12 cellular contexts compared by ENCODE assay signal in genomic region chr3:52021869-52022268, GRCh38. TPM values are rescaled to one million over a fixed set of nuclear protein-coding genes. Genes with fewer than 3 reads are reported as not detected.
DNase-seq lines count a peak whose midpoint lies in the region; ATAC-seq and TF ChIP-seq lines count a peak whose summit lies in the region.
"Had no signal": no experiment of that assay in that cellular context is flagged by ENCODE, and none has a peak within 500 bp of the region (broad histone marks: within the 10 kb centered on the region; RNA-seq: fewer than 3 reads in every experiment).

No MANE protein-coding gene starts in this region.

- H3K9me3 ChIP-seq in SJCRH30 (replicated peaks): no peaks in the 10 kb centered on the region
- H3K9me3 ChIP-seq in heart right ventricle: no peaks in the 10 kb centered on the region
- no peaks in the 10 kb centered on the region for H3K9me3 ChIP-seq in thoracic aorta

- DNase-seq in DMS 273 (lab: John Stamatoyannopoulos, UW; ENCODE audit: unreplicated experiment): peak; percentile 71
- no peak for DNase-seq in DMS 273 treated with DMSO at 0.1 percent for 48 hours (lab: John Stamatoyannopoulos, UW)
- peak; percentile 77 to 85 for DNase-seq in SJCRH30
- peak; percentile 75 to 80 for DNase-seq in heart right ventricle
- DNase-seq in thoracic aorta (ENCODE audit: low spot score): no peak
- DNase-seq in retina: no peak
- DNase-seq in GM19240 (ENCODE audit: insufficient read length, low spot score): no peak
- no peak for DNase-seq in natural killer cell treated with Interleukin-12 subunit alpha and Interleukin-12 subunit beta and Interleukin-15 and Interleukin-18, amount 100 ng/mL, for 72 hours (ENCODE audit: low spot score)
- DNase-seq: activated naive CD4-positive, alpha-beta T cell treated with Interleukin-2 at 50 U/mL for 16 hours; immature natural killer cell had no signal

- no peaks in the 10 kb centered on the region for H3K36me3 Mint-ChIP-seq in natural killer cell treated with Interleukin-12 subunit alpha and Interleukin-12 subunit beta and Interleukin-15 and Interleukin-18, amount 100 ng/mL, for 72 hours
- H3K36me3 Mint-ChIP-seq: immature natural killer cell had no signal

- peak; percentile 8 to 57 (median 34) for ATAC-seq in heart right ventricle
- no peak for ATAC-seq in thoracic aorta (ENCODE audit: insufficient number of reproducible peaks, low FRiP score, low read depth)
- no peak for ATAC-seq in natural killer cell treated with Interleukin-12 subunit alpha and Interleukin-12 subunit beta and Interleukin-15 and Interleukin-18, amount 100 ng/mL, for 72 hours

- H3K27me3 Mint-ChIP-seq in natural killer cell treated with Interleukin-12 subunit alpha and Interleukin-12 subunit beta and Interleukin-15 and Interleukin-18, amount 100 ng/mL, for 72 hours: no peaks in the 10 kb centered on the region

- no peak for TF ChIP-seq CTCF in heart right ventricle (IDR thresholded peaks at IDR 0.05)
- TF ChIP-seq CTCF in thoracic aorta (IDR thresholded peaks at IDR 0.05): no peak

- H3K9me3 Mint-ChIP-seq in natural killer cell treated with Interleukin-12 subunit alpha and Interleukin-12 subunit beta and Interleukin-15 and Interleukin-18, amount 100 ng/mL, for 72 hours: no peaks in the 10 kb centered on the region
- H3K9me3 Mint-ChIP-seq: immature natural killer cell had no signal

- no peaks in the 10 kb centered on the region for H3K36me3 ChIP-seq in SJCRH30
- no peaks in the 10 kb centered on the region for H3K36me3 ChIP-seq in heart right ventricle
- no peaks in the 10 kb centered on the region for H3K36me3 ChIP-seq in thoracic aorta

- no peak overlapping the region for H3K27ac ChIP-seq in SJCRH30
- H3K27ac ChIP-seq in heart right ventricle: peak overlapping the region; percentile 79 to 97 (median 92)
- peak overlapping the region; percentile 92 to 95 for H3K27ac ChIP-seq in thoracic aorta
- H3K27ac ChIP-seq: 22Rv1 had no signal

- H3K4me1 Mint-ChIP-seq in natural killer cell treated with Interleukin-12 subunit alpha and Interleukin-12 subunit beta and Interleukin-15 and Interleukin-18, amount 100 ng/mL, for 72 hours (ENCODE audit: low read depth in 2 of 2): peaks cover 0 to 7% of the 10 kb centered on the region in 2 donors

- H3K4me3 Mint-ChIP-seq in natural killer cell treated with Interleukin-12 subunit alpha and Interleukin-12 subunit beta and Interleukin-15 and Interleukin-18, amount 100 ng/mL, for 72 hours: no peak overlapping the region
- H3K4me3 Mint-ChIP-seq: immature natural killer cell had no signal

- intact Hi-C loops in heart right ventricle (cut with DNase I): loop anchor here in 1 of 10 donors (2.0 kb wide), 1 partner anchor 31 kb away; no protein-coding TSS in a partner anchor

- 15 to 28% methylated on average over 5 of the region's 5 CpGs for WGBS in heart right ventricle, 2 donors

- peaks cover 33% of the 10 kb centered on the region for H3K4me1 ChIP-seq in SJCRH30
- H3K4me1 ChIP-seq in heart right ventricle: peaks cover 62 to 97% (median 92%) of the 10 kb centered on the region in 9 donors
- peaks cover 52 to 96% of the 10 kb centered on the region in 2 donors for H3K4me1 ChIP-seq in thoracic aorta (ENCODE audit: control insufficient read depth in 1 of 2, low read depth in 2 of 2)

- H3K4me3 ChIP-seq in SJCRH30 (no peak overlapping the region), heart right ventricle (peak overlapping the region in 3 of 10 donors; percentile 47 to 58 (median 49)), thoracic aorta (no peak overlapping the region)

- no peak overlapping the region for H3K27ac Mint-ChIP-seq in natural killer cell treated with Interleukin-12 subunit alpha and Interleukin-12 subunit beta and Interleukin-15 and Interleukin-18, amount 100 ng/mL, for 72 hours
- H3K27ac Mint-ChIP-seq: progenitor cell of endocrine pancreas had no signal

- no peaks in the 10 kb centered on the region for H3K27me3 ChIP-seq in SJCRH30
- H3K27me3 ChIP-seq in heart right ventricle: no peaks in the 10 kb centered on the region
- H3K27me3 ChIP-seq in thoracic aorta (replicated peaks; ENCODE audit: insufficient read depth): no peaks in the 10 kb centered on the region

RNA-seq across cellular contexts. Expression of gene RPL29, which starts 26.2 kb away (rescaled TPM):
- total RNA-seq in SJCRH30 (2014; rRNA removed; shearing (Covaris generic)): 1,784 and 1,861 TPM in 2 replicates
- total RNA-seq in heart right ventricle: 100 to 1,000 TPM; 505 to 754 (median 626) TPM
- 1,000 to 10,000 TPM; 1,450 to 1,915 TPM for polyA plus RNA-seq in heart right ventricle
- 100 to 1,000 TPM; 642 to 718 TPM for total RNA-seq in thoracic aorta
- total RNA-seq in natural killer cell treated with Interleukin-12 subunit alpha and Interleukin-12 subunit beta and Interleukin-15 and Interleukin-18, amount 100 ng/mL, for 72 hours: 100 to 1,000 TPM; 598 to 910 TPM

RNA-seq across cellular contexts. Expression of gene DUSP7, which starts 34.5 kb away (rescaled TPM):
- total RNA-seq in SJCRH30 (2014; rRNA removed; shearing (Covaris generic)): 9.1 and 9.6 TPM in 2 replicates
- total RNA-seq in heart right ventricle (10 to 100 TPM; 11.3 to 29.7 (median 15.8) TPM), thoracic aorta (10 to 100 TPM; 41.1 to 42.2 TPM)
- polyA plus RNA-seq in heart right ventricle: 10 to 100 TPM; 10.4 to 19.2 TPM
- 10 to 100 TPM; 19.4 to 31.0 TPM for total RNA-seq in natural killer cell treated with Interleukin-12 subunit alpha and Interleukin-12 subunit beta and Interleukin-15 and Interleukin-18, amount 100 ng/mL, for 72 hours

RNA-seq across cellular contexts. Expression of gene ACY1, which starts 38.5 kb away (rescaled TPM):
- 24.5 and 26.2 TPM in 2 replicates for total RNA-seq in SJCRH30 (2014; rRNA removed; shearing (Covaris generic))
- total RNA-seq in heart right ventricle (10 to 100 TPM; 18.7 to 45.6 (median 24.7) TPM), thoracic aorta (10 to 100 TPM in 1 of 2 donors, 1 to 10 TPM in 1; 6.1 to 12.3 TPM)
- 10 to 100 TPM; 24.6 to 28.3 TPM for polyA plus RNA-seq in heart right ventricle
- 10 to 100 TPM; 22.4 to 42.6 TPM for total RNA-seq in natural killer cell treated with Interleukin-12 subunit alpha and Interleukin-12 subunit beta and Interleukin-15 and Interleukin-18, amount 100 ng/mL, for 72 hours

RNA-seq across cellular contexts. Expression of gene ABHD14A, which starts 47.0 kb away (rescaled TPM):
- 9.6 and 10.8 TPM in 2 replicates for total RNA-seq in SJCRH30 (2014; rRNA removed; shearing (Covaris generic))
- total RNA-seq in heart right ventricle (10 to 100 TPM; 19.3 to 38.6 (median 23.6) TPM), thoracic aorta (10 to 100 TPM in 1 of 2 donors, 1 to 10 TPM in 1; 9.7 to 24.0 TPM)
- 10 to 100 TPM; 26.3 to 80.1 TPM for polyA plus RNA-seq in heart right ventricle
- 10 to 100 TPM in 1 of 2 donors, 1 to 10 TPM in 1; 8.7 to 13.1 TPM for total RNA-seq in natural killer cell treated with Interleukin-12 subunit alpha and Interleukin-12 subunit beta and Interleukin-15 and Interleukin-18, amount 100 ng/mL, for 72 hours

RNA-seq across cellular contexts. Expression of gene ABHD14B, which starts 48.0 kb away (rescaled TPM):
- total RNA-seq in SJCRH30 (2014; rRNA removed; shearing (Covaris generic)): 11.2 and 13.0 TPM in 2 replicates
- 10 to 100 TPM in 8 of 10 donors, 1 to 10 TPM in 2; 7.5 to 19.0 (median 12.0) TPM for total RNA-seq in heart right ventricle
- polyA plus RNA-seq in heart right ventricle: 10 to 100 TPM; 14.6 to 47.5 TPM
- 10 to 100 TPM; 28.6 to 55.2 TPM for total RNA-seq in thoracic aorta
- 10 to 100 TPM; 28.0 to 33.2 TPM for total RNA-seq in natural killer cell treated with Interleukin-12 subunit alpha and Interleukin-12 subunit beta and Interleukin-15 and Interleukin-18, amount 100 ng/mL, for 72 hours

Comparison
In these comparisons a context has a peak if more than half of its experiments do, and no peak if none do; other contexts are left out.
1. DNase-seq: peak in DMS 273 (single experiment), SJCRH30 (2 of 2) and heart right ventricle (2 of 2); none in DMS 273 treated with DMSO at 0.1 percent for 48 hours (single experiment), thoracic aorta (single experiment), retina (single experiment), GM19240 (single experiment) and natural killer cell treated with Interleukin-12 subunit alpha and Interleukin-12 subunit beta and Interleukin-15 and Interleukin-18, amount 100 ng/mL, for 72 hours (single experiment).
2. ATAC-seq: peak in heart right ventricle (8 of 8); none in thoracic aorta (single experiment) and natural killer cell treated with Interleukin-12 subunit alpha and Interleukin-12 subunit beta and Interleukin-15 and Interleukin-18, amount 100 ng/mL, for 72 hours (0 of 2).